Comparison of ENCODE assay signal across 1 cellular context in genomic region chr16:3589441-3589921, GRCh38.
TF ChIP-seq lines count a peak whose summit lies in the region.

No MANE protein-coding gene starts in this region.

TF ChIP-seq in HepG2, 621 proteins besides CTCF, POLR2A, EP300 and RAD21:
- no peak for TF ChIP-seq ZNF224 (CRISPR knock-in tag; IDR thresholded peaks at IDR 0.05)
- TF ChIP-seq MYNN (CRISPR knock-in tag; IDR thresholded peaks at IDR 0.05; ENCODE audit: low read depth), result no peak
- TF ChIP-seq, protein P1, sequence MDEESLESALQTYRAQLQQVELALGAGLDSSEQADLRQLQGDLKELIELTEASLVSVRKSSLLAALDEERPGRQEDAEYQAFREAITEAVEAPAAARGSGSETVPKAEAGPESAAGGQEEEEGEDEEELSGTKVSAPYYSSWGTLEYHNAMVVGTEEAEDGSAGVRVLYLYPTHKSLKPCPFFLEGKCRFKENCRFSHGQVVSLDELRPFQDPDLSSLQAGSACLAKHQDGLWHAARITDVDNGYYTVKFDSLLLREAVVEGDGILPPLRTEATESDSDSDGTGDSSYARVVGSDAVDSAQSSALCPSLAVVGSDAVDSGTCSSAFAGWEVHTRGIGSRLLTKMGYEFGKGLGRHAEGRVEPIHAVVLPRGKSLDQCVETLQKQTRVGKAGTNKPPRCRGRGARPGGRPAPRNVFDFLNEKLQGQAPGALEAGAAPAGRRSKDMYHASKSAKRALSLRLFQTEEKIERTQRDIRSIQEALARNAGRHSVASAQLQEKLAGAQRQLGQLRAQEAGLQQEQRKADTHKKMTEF (CRISPR knock-in tag; IDR thresholded peaks at IDR 0.05), result no peak
- TF ChIP-seq ZNF644 (CRISPR knock-in tag; IDR thresholded peaks at IDR 0.05; ENCODE audit: low read depth), result no peak
- TF ChIP-seq TBP (CRISPR knock-in tag; IDR thresholded peaks at IDR 0.05), result no peak
- no peak for TF ChIP-seq NFAT5 (CRISPR knock-in tag; IDR thresholded peaks at IDR 0.05)
- TF ChIP-seq ISL2 (CRISPR knock-in tag; IDR thresholded peaks at IDR 0.05), result no peak
- no peak for TF ChIP-seq NR2F6 (IDR thresholded peaks at IDR 0.05)
- no peak for TF ChIP-seq NR2F6 (CRISPR knock-in tag; IDR thresholded peaks at IDR 0.05)
- no peak for TF ChIP-seq SMC3 (IDR thresholded peaks at IDR 0.05; ENCODE audit: low read length)
- TF ChIP-seq ZNF646 (CRISPR knock-in tag; IDR thresholded peaks at IDR 0.05), result no peak
